8 cellular contexts compared by ENCODE assay signal in the genomic region with DNA sequence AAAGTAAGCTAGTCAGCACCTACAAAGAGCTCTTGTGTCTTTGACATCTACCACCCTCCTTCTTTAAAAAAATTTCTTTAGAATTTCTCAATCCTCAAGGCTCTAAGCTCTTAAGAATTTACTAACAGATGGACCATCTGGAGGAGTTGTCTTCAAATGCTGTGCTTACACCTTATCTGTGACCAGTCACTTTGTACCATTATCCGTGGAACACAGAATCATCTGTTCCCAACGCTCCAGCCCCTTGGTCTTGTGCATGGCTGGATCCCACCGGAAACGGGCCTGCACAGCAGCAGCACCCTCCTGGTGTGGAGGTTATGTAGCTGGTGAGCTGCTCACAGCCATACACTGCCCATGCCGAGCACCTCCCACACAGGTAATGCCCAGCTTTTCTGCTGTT.
"Had no signal": no experiment of that assay in that cellular context is flagged by ENCODE, and none has a peak within 500 bp of the region (broad histone marks: within the 10 kb centered on the region; RNA-seq: fewer than 3 reads in every experiment).

No MANE protein-coding gene starts in this region.

- H2AFZ ChIP-seq: GM23248 had no signal

- H3K9me3 ChIP-seq: HAP-1 had no signal

- FAIRE-seq: HepG2 had no signal

- H3K4me1 ChIP-seq: HAP-1 had no signal

- DNase-seq: GM23248, GOT3, H7, HFFc6 had no signal

- H3K27ac ChIP-seq: GM23248, HL-60 had no signal

- H3K36me3 ChIP-seq: HAP-1 had no signal

- ATAC-seq: HCT116, HepG2 had no signal

- H3K9ac ChIP-seq: GM23248 had no signal

- H3K4me3 ChIP-seq: GM23248, HAP-1 had no signal
